ENCODE assay signal across 9 cellular contexts in the genomic region with DNA sequence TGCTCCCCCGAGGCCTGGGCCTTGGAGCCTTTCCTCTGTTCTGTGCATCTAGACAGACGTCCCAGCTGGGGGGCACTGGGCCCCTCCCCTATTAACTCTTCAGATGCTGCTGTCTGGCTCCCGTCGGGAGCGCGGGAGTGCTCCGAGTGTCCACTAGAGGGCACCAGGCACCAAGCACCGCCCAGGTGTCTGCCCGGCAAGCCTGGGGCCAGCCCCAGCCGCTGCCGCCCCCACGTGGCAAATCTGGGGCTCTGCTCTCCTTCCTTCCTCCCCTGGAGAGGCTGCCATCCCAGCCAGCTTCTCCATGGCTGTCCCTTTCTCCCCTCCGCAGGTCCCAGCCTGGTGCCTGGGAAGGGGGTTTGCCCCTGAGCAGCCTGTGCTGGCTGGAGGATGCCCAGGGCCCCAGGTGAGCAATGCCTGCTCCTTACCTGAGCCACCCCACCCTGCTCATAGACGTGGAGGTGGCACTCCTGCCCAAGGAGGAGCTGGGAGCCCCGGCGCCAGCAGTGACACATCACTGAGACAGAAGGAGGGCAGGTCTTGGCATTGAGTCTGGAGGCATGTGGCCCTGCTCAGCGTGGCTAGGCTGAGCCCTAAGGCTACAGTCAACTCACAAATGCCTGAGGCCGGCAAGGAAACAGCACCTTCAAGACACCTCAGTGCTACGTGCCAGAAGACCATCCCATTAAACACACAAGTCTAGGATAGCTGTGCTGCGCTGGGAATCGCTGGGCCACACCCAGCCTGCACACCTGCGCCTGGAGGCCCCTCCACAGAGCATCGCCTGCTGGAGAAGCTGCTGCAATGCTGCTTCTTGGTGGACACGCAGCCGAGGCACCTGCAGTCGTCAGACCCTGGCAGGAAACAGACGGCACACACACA. TPM values are rescaled to one million over a fixed set of nuclear protein-coding genes. Genes with fewer than 3 reads are reported as not detected.
A peak's percentile ranks its signal among the peaks of the same experiment; 100 is the strongest.
DNase-seq lines count a peak whose midpoint lies in the region; ATAC-seq, FAIRE-seq and TF ChIP-seq lines count a peak whose summit lies in the region.
"Had no signal": no experiment of that assay in that cellular context is flagged by ENCODE, and none has a peak within 500 bp of the region (broad histone marks: within the 10 kb centered on the region; RNA-seq: fewer than 3 reads in every experiment).

No MANE protein-coding gene starts in this region.

- peak; percentile 100 for TF ChIP-seq RAD21 in HepG2 (CRISPR knock-in tag; IDR thresholded peaks at IDR 0.05)

- FAIRE-seq in HepG2 (lab: Jason Lieb, UNC): peak; percentile 76
- FAIRE-seq: A204.1 had no signal

- peak; percentile 55 to 62 for DNase-seq in NCI-H187 (lab: John Stamatoyannopoulos, UW)
- DNase-seq in NCI-H187 treated with DMSO at 0.1 percent for 48 hours (lab: John Stamatoyannopoulos, UW): no peak
- peak; percentile 78 for DNase-seq in NCI-H748 (lab: John Stamatoyannopoulos, UW; ENCODE audit: unreplicated experiment)
- DNase-seq in activated CD4-positive, alpha-beta T cell treated with anti-CD3 and anti-CD28 coated beads, Interleukin-2, amount 10 ng/mL, durations not matched to agents 24 days and 14 days: peak; percentile 96
- DNase-seq in HepG2 (ENCODE audit: low spot score): peak; percentile 79
- peak; percentile 87 for DNase-seq in stimulated activated CD4-positive, alpha-beta T cell treated with anti-CD3 and anti-CD28 coated beads, Interleukin-4, amount 100 ng/mL, for 24 hours

- no peaks in the 10 kb centered on the region for H3K27me3 Mint-ChIP-seq in activated CD4-positive, alpha-beta T cell treated with anti-CD3 and anti-CD28 coated beads, Interleukin-2, amount 10 ng/mL, durations not matched to agents 24 days and 14 days

- no peaks in the 10 kb centered on the region for H3K36me3 Mint-ChIP-seq in activated CD4-positive, alpha-beta T cell treated with anti-CD3 and anti-CD28 coated beads, Interleukin-2, amount 10 ng/mL, durations not matched to agents 24 days and 14 days (ENCODE audit: low read depth)

- intact Hi-C loops in activated CD4-positive, alpha-beta T cell treated with anti-CD3 and anti-CD28 coated beads, Interleukin-2, amount 10 ng/mL, durations not matched to agents 24 days and 14 days (cut with micrococcal nuclease): loop anchor here (1.0 to 5.0 kb wide), 7 partner anchors 36 to 229 kb away; partner anchors contain the start of gene SOCS3
- intact Hi-C loops in HepG2 (cut with micrococcal nuclease; ENCODE audit: unreplicated experiment): loop anchor here (1.0 to 10.0 kb wide), 4 partner anchors 64 to 171 kb away; no protein-coding TSS in a partner anchor

- 52% methylated on average over 12 of the region's 27 CpGs for WGBS in HepG2 (ENCODE audit: low lambda C conversion rate)

- TF ChIP-seq EP300 in HepG2 (IDR thresholded peaks at IDR 0.05; ENCODE audit: low read depth in 2 of 2, low read length in 2 of 2): no peak
- no peak; the same call in 1 of the 2 replicates for TF ChIP-seq EP300 in HepG2 (CRISPR knock-in tag; IDR thresholded peaks at IDR 0.05; ENCODE audit: borderline replicate concordance)

- H3K27ac Mint-ChIP-seq in activated CD4-positive, alpha-beta T cell treated with anti-CD3 and anti-CD28 coated beads, Interleukin-2, amount 10 ng/mL, durations not matched to agents 24 days and 14 days: peak overlapping the region; percentile 84

- in situ Hi-C loops in HepG2 (cut with HindIII; ENCODE audit: extremely low pct_ligation_motif_present, low pct_unique_long_range_greater_than_20kb): no loop called here

- H3K79me2 ChIP-seq in HepG2 (ENCODE audit: insufficient read depth, low read length): no peaks in the 10 kb centered on the region

- no peaks in the 10 kb centered on the region for H3K9me3 Mint-ChIP-seq in activated CD4-positive, alpha-beta T cell treated with anti-CD3 and anti-CD28 coated beads, Interleukin-2, amount 10 ng/mL, durations not matched to agents 24 days and 14 days

- peaks cover 40% of the 10 kb centered on the region for H3K4me1 Mint-ChIP-seq in activated CD4-positive, alpha-beta T cell treated with anti-CD3 and anti-CD28 coated beads, Interleukin-2, amount 10 ng/mL, durations not matched to agents 24 days and 14 days

- H3K36me3 ChIP-seq in HepG2 (replicated peaks in 1 of 2; ENCODE audit: control insufficient read depth in 1 of 2, insufficient read depth in 2 of 2, low read length in 2 of 2): no peaks in the 10 kb centered on the region

- peaks cover 0 to 17% of the 10 kb centered on the region in 2 experiments; a peak in 4 of 5 replicates for H3K27me3 ChIP-seq in HepG2 (ENCODE audit: control insufficient read depth in 1 of 2, insufficient read depth in 2 of 2, low read length in 2 of 2)

- peaks cover 71% of the 10 kb centered on the region for H3K4me1 ChIP-seq in HepG2 (ENCODE audit: insufficient read depth, low read length)

- H3K9me3 ChIP-seq in HepG2 (ENCODE audit: low read length): no peaks in the 10 kb centered on the region

- POLR2A ChIA-PET in HepG2 (lab: Yijun Ruan, JAX): interaction anchor here (0.6 to 2.7 kb wide), 6 partner anchors 7 to 171 kb away, joined by 3 to 16 read pairs (median 4); no protein-coding TSS in a partner anchor

- CTCF ChIA-PET in HepG2 (lab: Yijun Ruan, JAX; ENCODE audit: low intra/inter-chr PET ratio, low total read pairs): interaction anchor here (0.8 to 2.0 kb wide), 9 partner anchors 13 to 232 kb away, joined by 3 to 13 read pairs (median 3); partner anchors contain the start of gene BIRC5

- H3K9ac ChIP-seq in HepG2 (ENCODE audit: insufficient read depth, low read depth, low read length): no peak overlapping the region

- no peak overlapping the region for H2AFZ ChIP-seq in HepG2 (ENCODE audit: low read length)

- no peak for TF ChIP-seq POLR2A in HepG2 (IDR thresholded peaks at IDR 0.05; ENCODE audit: insufficient read depth in 1 of 2, low read depth in 2 of 2, low read length in 2 of 2)

- H3K4me3 Mint-ChIP-seq in activated CD4-positive, alpha-beta T cell treated with anti-CD3 and anti-CD28 coated beads, Interleukin-2, amount 10 ng/mL, durations not matched to agents 24 days and 14 days: peak overlapping the region; percentile 85

- H4K20me1 ChIP-seq in HepG2 (ENCODE audit: insufficient read depth, low read length): no peaks in the 10 kb centered on the region

- BruUV-seq in HepG2 (replicated peaks; lab: Mats Ljungman, UMichigan): no TSS peak

- H3K4me3 ChIP-seq in HepG2 (replicated peaks in 1 of 3; ENCODE audit: insufficient read depth in 1 of 3, low read depth in 2 of 3, low read length in 3 of 3): peak overlapping the region in 1 of 3 experiments; percentile 3; a peak in 1 of 6 replicates

- ATAC-seq in HG03460 (IDR thresholded peaks at IDR 0.05; ENCODE audit: unreplicated experiment) (peak; percentile 62), HepG2 (peak; percentile 80)

- peak overlapping the region; percentile 57 for H3K27ac ChIP-seq in cingulate gyrus (ENCODE audit: low read depth, low read length)
- H3K27ac ChIP-seq in HepG2 (ENCODE audit: extremely low read length, insufficient read depth, low read length): no peak overlapping the region

- peak; percentile 99 for TF ChIP-seq CTCF in HepG2 (CRISPR knock-in tag; IDR thresholded peaks at IDR 0.05)

- peak overlapping the region; percentile 30; the same call in 1 of the 2 replicates for H3K4me2 ChIP-seq in HepG2 (ENCODE audit: low read depth, low read length)

RNA-seq across cellular contexts. Expression of gene TMEM235, which starts 19.7 kb away (rescaled TPM):
- not detected in 2 replicates for total RNA-seq in activated CD4-positive, alpha-beta T cell treated with anti-CD3 and anti-CD28 coated beads, Interleukin-2, amount 10 ng/mL, durations not matched to agents 24 days and 14 days
- not detected in 2 replicates for total RNA-seq in HepG2 (2016; rRNA removed; fragmentation: Illumina TruSeq; extraction: Trizol)
- total RNA-seq in HepG2 (2016; cell fraction: cytosol; rRNA removed; fragmentation: Illumina TruSeq; extraction: Trizol; ENCODE audit: low read depth): not detected in 2 replicates
- not detected in 2 replicates for total RNA-seq in HepG2 (2016; cell fraction: insoluble cytoplasmic fraction; rRNA removed; fragmentation: Illumina TruSeq; extraction: Trizol)
- total RNA-seq in HepG2 (2016; cell fraction: membrane; rRNA removed; fragmentation: Illumina TruSeq; extraction: Trizol): not detected in 2 replicates
- total RNA-seq in HepG2 (2016; cell fraction: nucleus; rRNA removed; fragmentation: Illumina TruSeq; extraction: Trizol): not detected in 2 replicates
- polyA plus RNA-seq in HepG2 (2011; rRNA removed): not detected in 2 replicates
- polyA plus RNA-seq in HepG2 (2011; cell fraction: cytosol; rRNA removed): not detected in 2 replicates
- not detected in 2 replicates for polyA plus RNA-seq in HepG2 (2011; cell fraction: nucleus; rRNA removed)
- polyA plus RNA-seq in HepG2 (2012): not detected in 2 replicates
- polyA plus RNA-seq in HepG2 (2016; cell fraction: cytosol; fragmentation: Illumina TruSeq; extraction: Trizol; ENCODE audit: low read depth): not detected in 2 replicates
- not detected in 2 replicates for polyA plus RNA-seq in HepG2 (2016; cell fraction: insoluble cytoplasmic fraction; fragmentation: Illumina TruSeq; extraction: Trizol; ENCODE audit: low read depth)
- not detected in 2 replicates for polyA plus RNA-seq in HepG2 (2016; cell fraction: membrane; fragmentation: Illumina TruSeq; extraction: Trizol; ENCODE audit: low read depth)
- polyA plus RNA-seq in HepG2 (2016; cell fraction: nucleus; fragmentation: Illumina TruSeq; extraction: Trizol; ENCODE audit: insufficient read depth, low read depth): not detected in 2 replicates
- not detected in 2 replicates for polyA minus RNA-seq in HepG2 (2011; rRNA and poly(A)+ RNA removed; ENCODE audit: low replicate concordance)
- not detected in 2 replicates for polyA minus RNA-seq in HepG2 (2011; cell fraction: cytosol; rRNA and poly(A)+ RNA removed)
- polyA minus RNA-seq in HepG2 (2011; cell fraction: nucleus; rRNA and poly(A)+ RNA removed): not detected in 2 replicates

RNA-seq across cellular contexts. Expression of gene BIRC5, which starts 37.1 kb away (rescaled TPM):
- total RNA-seq in activated CD4-positive, alpha-beta T cell treated with anti-CD3 and anti-CD28 coated beads, Interleukin-2, amount 10 ng/mL, durations not matched to agents 24 days and 14 days: 38.7 and 40.6 TPM in 2 replicates
- 135 and 167 TPM in 2 replicates for total RNA-seq in HepG2 (2016; rRNA removed; fragmentation: Illumina TruSeq; extraction: Trizol)
- total RNA-seq in HepG2 (2016; cell fraction: cytosol; rRNA removed; fragmentation: Illumina TruSeq; extraction: Trizol; ENCODE audit: low read depth): 34.5 and 39.0 TPM in 2 replicates
- total RNA-seq in HepG2 (2016; cell fraction: insoluble cytoplasmic fraction; rRNA removed; fragmentation: Illumina TruSeq; extraction: Trizol): 131 and 168 TPM in 2 replicates
- total RNA-seq in HepG2 (2016; cell fraction: membrane; rRNA removed; fragmentation: Illumina TruSeq; extraction: Trizol): 97.3 and 97.8 TPM in 2 replicates
- 62.8 and 63.7 TPM in 2 replicates for total RNA-seq in HepG2 (2016; cell fraction: nucleus; rRNA removed; fragmentation: Illumina TruSeq; extraction: Trizol)
- 18.5 and 30.3 TPM in 2 replicates for polyA plus RNA-seq in HepG2 (2011; rRNA removed)
- 26.4 and 35.2 TPM in 2 replicates for polyA plus RNA-seq in HepG2 (2011; cell fraction: cytosol; rRNA removed)
- polyA plus RNA-seq in HepG2 (2011; cell fraction: nucleus; rRNA removed): 11.3 and 14.8 TPM in 2 replicates
- polyA plus RNA-seq in HepG2 (2012): 20.8 and 42.6 TPM in 2 replicates
- 27.8 and 29.4 TPM in 2 replicates for polyA plus RNA-seq in HepG2 (2016; cell fraction: cytosol; fragmentation: Illumina TruSeq; extraction: Trizol; ENCODE audit: low read depth)
- polyA plus RNA-seq in HepG2 (2016; cell fraction: insoluble cytoplasmic fraction; fragmentation: Illumina TruSeq; extraction: Trizol; ENCODE audit: low read depth): 158 and 162 TPM in 2 replicates
- 64.5 and 65.4 TPM in 2 replicates for polyA plus RNA-seq in HepG2 (2016; cell fraction: membrane; fragmentation: Illumina TruSeq; extraction: Trizol; ENCODE audit: low read depth)
- polyA plus RNA-seq in HepG2 (2016; cell fraction: nucleus; fragmentation: Illumina TruSeq; extraction: Trizol; ENCODE audit: insufficient read depth, low read depth): 90.2 and 97.1 TPM in 2 replicates
- 62.3 and 97.9 TPM in 2 replicates for polyA minus RNA-seq in HepG2 (2011; rRNA and poly(A)+ RNA removed; ENCODE audit: low replicate concordance)
- polyA minus RNA-seq in HepG2 (2011; cell fraction: cytosol; rRNA and poly(A)+ RNA removed): 18.6 and 37.7 TPM in 2 replicates
- 20.9 and 36.8 TPM in 2 replicates for polyA minus RNA-seq in HepG2 (2011; cell fraction: nucleus; rRNA and poly(A)+ RNA removed)
